ENCODE assay signal across 2 cellular contexts in the genomic region with DNA sequence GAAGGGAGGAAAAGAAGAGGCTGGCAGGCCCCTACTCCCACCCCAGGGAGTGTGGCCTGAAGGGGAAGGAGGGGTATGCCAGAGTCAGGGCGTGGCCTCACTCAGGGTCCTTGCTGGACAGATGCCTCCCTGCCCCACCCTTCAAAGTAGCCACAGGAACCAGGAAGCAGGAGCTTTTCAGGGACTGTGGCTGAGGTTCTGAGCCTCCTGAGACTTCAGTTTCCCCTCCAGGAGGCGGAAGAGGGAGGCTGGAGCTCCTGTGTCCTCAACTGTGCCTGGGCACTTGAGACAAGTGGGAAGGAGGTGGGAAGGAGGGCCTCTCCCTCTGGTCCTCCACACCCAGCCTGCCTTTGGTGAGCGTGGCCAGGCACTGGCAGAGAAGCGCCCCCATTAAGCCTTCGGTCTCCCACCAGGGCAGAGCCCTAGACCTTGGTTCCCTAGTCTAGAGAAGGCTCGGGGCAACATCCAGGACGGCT.
TF ChIP-seq lines count a peak whose summit lies in the region.

No MANE protein-coding gene starts in this region.

TF ChIP-seq in GM23338, 12 proteins besides CTCF, POLR2A, EP300 and RAD21 (continues in another document):
- TF ChIP-seq NANOG (IDR thresholded peaks at IDR 0.05; ENCODE audit: borderline replicate concordance) (no peak), STAT1 (IDR thresholded peaks at IDR 0.05; ENCODE audit: unreplicated experiment) (no peak), POLR2AphosphoS5 (IDR thresholded peaks at IDR 0.05; ENCODE audit: low read depth) (no peak), EZH2 (IDR thresholded peaks at IDR 0.05; ENCODE audit: low read depth, unreplicated experiment) (no peak), EZH2phosphoT487 (IDR thresholded peaks at IDR 0.05; ENCODE audit: unreplicated experiment) (no peak), CREB1 (CRISPR knock-in tag; IDR thresholded peaks at IDR 0.05; ENCODE audit: low read depth) (no peak)
- TF ChIP-seq, protein P1, sequence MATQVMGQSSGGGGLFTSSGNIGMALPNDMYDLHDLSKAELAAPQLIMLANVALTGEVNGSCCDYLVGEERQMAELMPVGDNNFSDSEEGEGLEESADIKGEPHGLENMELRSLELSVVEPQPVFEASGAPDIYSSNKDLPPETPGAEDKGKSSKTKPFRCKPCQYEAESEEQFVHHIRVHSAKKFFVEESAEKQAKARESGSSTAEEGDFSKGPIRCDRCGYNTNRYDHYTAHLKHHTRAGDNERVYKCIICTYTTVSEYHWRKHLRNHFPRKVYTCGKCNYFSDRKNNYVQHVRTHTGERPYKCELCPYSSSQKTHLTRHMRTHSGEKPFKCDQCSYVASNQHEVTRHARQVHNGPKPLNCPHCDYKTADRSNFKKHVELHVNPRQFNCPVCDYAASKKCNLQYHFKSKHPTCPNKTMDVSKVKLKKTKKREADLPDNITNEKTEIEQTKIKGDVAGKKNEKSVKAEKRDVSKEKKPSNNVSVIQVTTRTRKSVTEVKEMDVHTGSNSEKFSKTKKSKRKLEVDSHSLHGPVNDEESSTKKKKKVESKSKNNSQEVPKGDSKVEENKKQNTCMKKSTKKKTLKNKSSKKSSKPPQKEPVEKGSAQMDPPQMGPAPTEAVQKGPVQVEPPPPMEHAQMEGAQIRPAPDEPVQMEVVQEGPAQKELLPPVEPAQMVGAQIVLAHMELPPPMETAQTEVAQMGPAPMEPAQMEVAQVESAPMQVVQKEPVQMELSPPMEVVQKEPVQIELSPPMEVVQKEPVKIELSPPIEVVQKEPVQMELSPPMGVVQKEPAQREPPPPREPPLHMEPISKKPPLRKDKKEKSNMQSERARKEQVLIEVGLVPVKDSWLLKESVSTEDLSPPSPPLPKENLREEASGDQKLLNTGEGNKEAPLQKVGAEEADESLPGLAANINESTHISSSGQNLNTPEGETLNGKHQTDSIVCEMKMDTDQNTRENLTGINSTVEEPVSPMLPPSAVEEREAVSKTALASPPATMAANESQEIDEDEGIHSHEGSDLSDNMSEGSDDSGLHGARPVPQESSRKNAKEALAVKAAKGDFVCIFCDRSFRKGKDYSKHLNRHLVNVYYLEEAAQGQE (IDR thresholded peaks at IDR 0.05; ENCODE audit: unreplicated experiment) = no peak
- TF ChIP-seq, protein P2, sequence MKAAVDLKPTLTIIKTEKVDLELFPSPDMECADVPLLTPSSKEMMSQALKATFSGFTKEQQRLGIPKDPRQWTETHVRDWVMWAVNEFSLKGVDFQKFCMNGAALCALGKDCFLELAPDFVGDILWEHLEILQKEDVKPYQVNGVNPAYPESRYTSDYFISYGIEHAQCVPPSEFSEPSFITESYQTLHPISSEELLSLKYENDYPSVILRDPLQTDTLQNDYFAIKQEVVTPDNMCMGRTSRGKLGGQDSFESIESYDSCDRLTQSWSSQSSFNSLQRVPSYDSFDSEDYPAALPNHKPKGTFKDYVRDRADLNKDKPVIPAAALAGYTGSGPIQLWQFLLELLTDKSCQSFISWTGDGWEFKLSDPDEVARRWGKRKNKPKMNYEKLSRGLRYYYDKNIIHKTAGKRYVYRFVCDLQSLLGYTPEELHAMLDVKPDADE (IDR thresholded peaks at IDR 0.05) = no peak
- TF ChIP-seq, protein P3, sequence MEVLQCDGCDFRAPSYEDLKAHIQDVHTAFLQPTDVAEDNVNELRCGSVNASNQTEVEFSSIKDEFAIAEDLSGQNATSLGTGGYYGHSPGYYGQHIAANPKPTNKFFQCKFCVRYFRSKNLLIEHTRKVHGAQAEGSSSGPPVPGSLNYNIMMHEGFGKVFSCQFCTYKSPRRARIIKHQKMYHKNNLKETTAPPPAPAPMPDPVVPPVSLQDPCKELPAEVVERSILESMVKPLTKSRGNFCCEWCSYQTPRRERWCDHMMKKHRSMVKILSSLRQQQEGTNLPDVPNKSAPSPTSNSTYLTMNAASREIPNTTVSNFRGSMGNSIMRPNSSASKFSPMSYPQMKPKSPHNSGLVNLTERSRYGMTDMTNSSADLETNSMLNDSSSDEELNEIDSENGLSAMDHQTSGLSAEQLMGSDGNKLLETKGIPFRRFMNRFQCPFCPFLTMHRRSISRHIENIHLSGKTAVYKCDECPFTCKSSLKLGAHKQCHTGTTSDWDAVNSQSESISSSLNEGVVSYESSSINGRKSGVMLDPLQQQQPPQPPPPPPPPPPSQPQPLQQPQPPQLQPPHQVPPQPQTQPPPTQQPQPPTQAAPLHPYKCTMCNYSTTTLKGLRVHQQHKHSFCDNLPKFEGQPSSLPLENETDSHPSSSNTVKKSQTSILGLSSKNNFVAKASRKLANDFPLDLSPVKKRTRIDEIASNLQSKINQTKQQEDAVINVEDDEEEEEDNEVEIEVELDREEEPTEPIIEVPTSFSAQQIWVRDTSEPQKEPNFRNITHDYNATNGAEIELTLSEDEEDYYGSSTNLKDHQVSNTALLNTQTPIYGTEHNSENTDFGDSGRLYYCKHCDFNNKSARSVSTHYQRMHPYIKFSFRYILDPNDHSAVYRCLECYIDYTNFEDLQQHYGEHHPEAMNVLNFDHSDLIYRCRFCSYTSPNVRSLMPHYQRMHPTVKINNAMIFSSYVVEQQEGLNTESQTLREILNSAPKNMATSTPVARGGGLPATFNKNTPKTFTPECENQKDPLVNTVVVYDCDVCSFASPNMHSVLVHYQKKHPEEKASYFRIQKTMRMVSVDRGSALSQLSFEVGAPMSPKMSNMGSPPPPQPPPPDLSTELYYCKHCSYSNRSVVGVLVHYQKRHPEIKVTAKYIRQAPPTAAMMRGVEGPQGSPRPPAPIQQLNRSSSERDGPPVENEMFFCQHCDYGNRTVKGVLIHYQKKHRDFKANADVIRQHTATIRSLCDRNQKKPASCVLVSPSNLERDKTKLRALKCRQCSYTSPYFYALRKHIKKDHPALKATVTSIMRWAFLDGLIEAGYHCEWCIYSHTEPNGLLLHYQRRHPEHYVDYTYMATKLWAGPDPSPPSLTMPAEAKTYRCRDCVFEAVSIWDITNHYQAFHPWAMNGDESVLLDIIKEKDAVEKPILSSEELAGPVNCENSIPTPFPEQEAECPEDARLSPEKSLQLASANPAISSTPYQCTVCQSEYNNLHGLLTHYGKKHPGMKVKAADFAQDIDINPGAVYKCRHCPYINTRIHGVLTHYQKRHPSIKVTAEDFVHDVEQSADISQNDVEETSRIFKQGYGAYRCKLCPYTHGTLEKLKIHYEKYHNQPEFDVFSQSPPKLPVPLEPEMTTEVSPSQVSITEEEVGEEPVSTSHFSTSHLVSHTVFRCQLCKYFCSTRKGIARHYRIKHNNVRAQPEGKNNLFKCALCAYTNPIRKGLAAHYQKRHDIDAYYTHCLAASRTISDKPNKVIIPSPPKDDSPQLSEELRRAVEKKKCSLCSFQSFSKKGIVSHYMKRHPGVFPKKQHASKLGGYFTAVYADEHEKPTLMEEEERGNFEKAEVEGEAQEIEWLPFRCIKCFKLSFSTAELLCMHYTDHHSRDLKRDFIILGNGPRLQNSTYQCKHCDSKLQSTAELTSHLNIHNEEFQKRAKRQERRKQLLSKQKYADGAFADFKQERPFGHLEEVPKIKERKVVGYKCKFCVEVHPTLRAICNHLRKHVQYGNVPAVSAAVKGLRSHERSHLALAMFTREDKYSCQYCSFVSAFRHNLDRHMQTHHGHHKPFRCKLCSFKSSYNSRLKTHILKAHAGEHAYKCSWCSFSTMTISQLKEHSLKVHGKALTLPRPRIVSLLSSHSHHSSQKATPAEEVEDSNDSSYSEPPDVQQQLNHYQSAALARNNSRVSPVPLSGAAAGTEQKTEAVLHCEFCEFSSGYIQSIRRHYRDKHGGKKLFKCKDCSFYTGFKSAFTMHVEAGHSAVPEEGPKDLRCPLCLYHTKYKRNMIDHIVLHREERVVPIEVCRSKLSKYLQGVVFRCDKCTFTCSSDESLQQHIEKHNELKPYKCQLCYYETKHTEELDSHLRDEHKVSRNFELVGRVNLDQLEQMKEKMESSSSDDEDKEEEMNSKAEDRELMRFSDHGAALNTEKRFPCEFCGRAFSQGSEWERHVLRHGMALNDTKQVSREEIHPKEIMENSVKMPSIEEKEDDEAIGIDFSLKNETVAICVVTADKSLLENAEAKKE (CRISPR knock-in tag; IDR thresholded peaks at IDR 0.05) = no peak

TF ChIP-seq in HEK293T, 16 proteins besides CTCF, POLR2A, EP300 and RAD21:
- TF ChIP-seq SP1 (IDR thresholded peaks at IDR 0.05) = no peak
